3 cellular contexts compared by ENCODE assay signal in genomic region chr12:125512541-125513298, GRCh38.
A peak's percentile ranks its signal among the peaks of the same experiment; 100 is the strongest.
TF ChIP-seq lines count a peak whose summit lies in the region.

No MANE protein-coding gene starts in this region.

TF ChIP-seq in GM12891, 5 proteins besides CTCF, POLR2A, EP300 and RAD21:
- TF ChIP-seq POLR2AphosphoS5 (IDR thresholded peaks at IDR 0.05; ENCODE audit: low read depth, low read length), result no peak
- TF ChIP-seq SPI1 (IDR thresholded peaks at IDR 0.05; ENCODE audit: low read depth, low read length), result peak; percentile 63

TF ChIP-seq in GM23338, 12 proteins besides CTCF, POLR2A, EP300 and RAD21:
- TF ChIP-seq, protein P1, sequence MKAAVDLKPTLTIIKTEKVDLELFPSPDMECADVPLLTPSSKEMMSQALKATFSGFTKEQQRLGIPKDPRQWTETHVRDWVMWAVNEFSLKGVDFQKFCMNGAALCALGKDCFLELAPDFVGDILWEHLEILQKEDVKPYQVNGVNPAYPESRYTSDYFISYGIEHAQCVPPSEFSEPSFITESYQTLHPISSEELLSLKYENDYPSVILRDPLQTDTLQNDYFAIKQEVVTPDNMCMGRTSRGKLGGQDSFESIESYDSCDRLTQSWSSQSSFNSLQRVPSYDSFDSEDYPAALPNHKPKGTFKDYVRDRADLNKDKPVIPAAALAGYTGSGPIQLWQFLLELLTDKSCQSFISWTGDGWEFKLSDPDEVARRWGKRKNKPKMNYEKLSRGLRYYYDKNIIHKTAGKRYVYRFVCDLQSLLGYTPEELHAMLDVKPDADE (IDR thresholded peaks at IDR 0.05), result no peak
- TF ChIP-seq EZH2phosphoT487 (IDR thresholded peaks at IDR 0.05; ENCODE audit: unreplicated experiment) (no peak), ZNF114 (CRISPR knock-in tag; IDR thresholded peaks at IDR 0.05) (no peak), STAT1 (IDR thresholded peaks at IDR 0.05; ENCODE audit: unreplicated experiment) (no peak), NANOG (IDR thresholded peaks at IDR 0.05; ENCODE audit: borderline replicate concordance) (no peak), EZH2 (IDR thresholded peaks at IDR 0.05; ENCODE audit: low read depth, unreplicated experiment) (no peak), CREB1 (CRISPR knock-in tag; IDR thresholded peaks at IDR 0.05; ENCODE audit: low read depth) (no peak), POLR2AphosphoS5 (IDR thresholded peaks at IDR 0.05; ENCODE audit: low read depth) (no peak), JUNB (IDR thresholded peaks at IDR 0.05; ENCODE audit: unreplicated experiment) (no peak)
- TF ChIP-seq, protein P2, sequence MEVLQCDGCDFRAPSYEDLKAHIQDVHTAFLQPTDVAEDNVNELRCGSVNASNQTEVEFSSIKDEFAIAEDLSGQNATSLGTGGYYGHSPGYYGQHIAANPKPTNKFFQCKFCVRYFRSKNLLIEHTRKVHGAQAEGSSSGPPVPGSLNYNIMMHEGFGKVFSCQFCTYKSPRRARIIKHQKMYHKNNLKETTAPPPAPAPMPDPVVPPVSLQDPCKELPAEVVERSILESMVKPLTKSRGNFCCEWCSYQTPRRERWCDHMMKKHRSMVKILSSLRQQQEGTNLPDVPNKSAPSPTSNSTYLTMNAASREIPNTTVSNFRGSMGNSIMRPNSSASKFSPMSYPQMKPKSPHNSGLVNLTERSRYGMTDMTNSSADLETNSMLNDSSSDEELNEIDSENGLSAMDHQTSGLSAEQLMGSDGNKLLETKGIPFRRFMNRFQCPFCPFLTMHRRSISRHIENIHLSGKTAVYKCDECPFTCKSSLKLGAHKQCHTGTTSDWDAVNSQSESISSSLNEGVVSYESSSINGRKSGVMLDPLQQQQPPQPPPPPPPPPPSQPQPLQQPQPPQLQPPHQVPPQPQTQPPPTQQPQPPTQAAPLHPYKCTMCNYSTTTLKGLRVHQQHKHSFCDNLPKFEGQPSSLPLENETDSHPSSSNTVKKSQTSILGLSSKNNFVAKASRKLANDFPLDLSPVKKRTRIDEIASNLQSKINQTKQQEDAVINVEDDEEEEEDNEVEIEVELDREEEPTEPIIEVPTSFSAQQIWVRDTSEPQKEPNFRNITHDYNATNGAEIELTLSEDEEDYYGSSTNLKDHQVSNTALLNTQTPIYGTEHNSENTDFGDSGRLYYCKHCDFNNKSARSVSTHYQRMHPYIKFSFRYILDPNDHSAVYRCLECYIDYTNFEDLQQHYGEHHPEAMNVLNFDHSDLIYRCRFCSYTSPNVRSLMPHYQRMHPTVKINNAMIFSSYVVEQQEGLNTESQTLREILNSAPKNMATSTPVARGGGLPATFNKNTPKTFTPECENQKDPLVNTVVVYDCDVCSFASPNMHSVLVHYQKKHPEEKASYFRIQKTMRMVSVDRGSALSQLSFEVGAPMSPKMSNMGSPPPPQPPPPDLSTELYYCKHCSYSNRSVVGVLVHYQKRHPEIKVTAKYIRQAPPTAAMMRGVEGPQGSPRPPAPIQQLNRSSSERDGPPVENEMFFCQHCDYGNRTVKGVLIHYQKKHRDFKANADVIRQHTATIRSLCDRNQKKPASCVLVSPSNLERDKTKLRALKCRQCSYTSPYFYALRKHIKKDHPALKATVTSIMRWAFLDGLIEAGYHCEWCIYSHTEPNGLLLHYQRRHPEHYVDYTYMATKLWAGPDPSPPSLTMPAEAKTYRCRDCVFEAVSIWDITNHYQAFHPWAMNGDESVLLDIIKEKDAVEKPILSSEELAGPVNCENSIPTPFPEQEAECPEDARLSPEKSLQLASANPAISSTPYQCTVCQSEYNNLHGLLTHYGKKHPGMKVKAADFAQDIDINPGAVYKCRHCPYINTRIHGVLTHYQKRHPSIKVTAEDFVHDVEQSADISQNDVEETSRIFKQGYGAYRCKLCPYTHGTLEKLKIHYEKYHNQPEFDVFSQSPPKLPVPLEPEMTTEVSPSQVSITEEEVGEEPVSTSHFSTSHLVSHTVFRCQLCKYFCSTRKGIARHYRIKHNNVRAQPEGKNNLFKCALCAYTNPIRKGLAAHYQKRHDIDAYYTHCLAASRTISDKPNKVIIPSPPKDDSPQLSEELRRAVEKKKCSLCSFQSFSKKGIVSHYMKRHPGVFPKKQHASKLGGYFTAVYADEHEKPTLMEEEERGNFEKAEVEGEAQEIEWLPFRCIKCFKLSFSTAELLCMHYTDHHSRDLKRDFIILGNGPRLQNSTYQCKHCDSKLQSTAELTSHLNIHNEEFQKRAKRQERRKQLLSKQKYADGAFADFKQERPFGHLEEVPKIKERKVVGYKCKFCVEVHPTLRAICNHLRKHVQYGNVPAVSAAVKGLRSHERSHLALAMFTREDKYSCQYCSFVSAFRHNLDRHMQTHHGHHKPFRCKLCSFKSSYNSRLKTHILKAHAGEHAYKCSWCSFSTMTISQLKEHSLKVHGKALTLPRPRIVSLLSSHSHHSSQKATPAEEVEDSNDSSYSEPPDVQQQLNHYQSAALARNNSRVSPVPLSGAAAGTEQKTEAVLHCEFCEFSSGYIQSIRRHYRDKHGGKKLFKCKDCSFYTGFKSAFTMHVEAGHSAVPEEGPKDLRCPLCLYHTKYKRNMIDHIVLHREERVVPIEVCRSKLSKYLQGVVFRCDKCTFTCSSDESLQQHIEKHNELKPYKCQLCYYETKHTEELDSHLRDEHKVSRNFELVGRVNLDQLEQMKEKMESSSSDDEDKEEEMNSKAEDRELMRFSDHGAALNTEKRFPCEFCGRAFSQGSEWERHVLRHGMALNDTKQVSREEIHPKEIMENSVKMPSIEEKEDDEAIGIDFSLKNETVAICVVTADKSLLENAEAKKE (CRISPR knock-in tag; IDR thresholded peaks at IDR 0.05), result no peak

TF ChIP-seq in GM12878, 131 proteins besides CTCF, POLR2A, EP300 and RAD21:
- TF ChIP-seq, protein P3, sequence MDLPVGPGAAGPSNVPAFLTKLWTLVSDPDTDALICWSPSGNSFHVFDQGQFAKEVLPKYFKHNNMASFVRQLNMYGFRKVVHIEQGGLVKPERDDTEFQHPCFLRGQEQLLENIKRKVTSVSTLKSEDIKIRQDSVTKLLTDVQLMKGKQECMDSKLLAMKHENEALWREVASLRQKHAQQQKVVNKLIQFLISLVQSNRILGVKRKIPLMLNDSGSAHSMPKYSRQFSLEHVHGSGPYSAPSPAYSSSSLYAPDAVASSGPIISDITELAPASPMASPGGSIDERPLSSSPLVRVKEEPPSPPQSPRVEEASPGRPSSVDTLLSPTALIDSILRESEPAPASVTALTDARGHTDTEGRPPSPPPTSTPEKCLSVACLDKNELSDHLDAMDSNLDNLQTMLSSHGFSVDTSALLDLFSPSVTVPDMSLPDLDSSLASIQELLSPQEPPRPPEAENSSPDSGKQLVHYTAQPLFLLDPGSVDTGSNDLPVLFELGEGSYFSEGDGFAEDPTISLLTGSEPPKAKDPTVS (IDR thresholded peaks at IDR 0.05; ENCODE audit: low read depth, low read length), result no peak
- no peak for TF ChIP-seq CHD4 (IDR thresholded peaks at IDR 0.05)
- TF ChIP-seq, protein P4, sequence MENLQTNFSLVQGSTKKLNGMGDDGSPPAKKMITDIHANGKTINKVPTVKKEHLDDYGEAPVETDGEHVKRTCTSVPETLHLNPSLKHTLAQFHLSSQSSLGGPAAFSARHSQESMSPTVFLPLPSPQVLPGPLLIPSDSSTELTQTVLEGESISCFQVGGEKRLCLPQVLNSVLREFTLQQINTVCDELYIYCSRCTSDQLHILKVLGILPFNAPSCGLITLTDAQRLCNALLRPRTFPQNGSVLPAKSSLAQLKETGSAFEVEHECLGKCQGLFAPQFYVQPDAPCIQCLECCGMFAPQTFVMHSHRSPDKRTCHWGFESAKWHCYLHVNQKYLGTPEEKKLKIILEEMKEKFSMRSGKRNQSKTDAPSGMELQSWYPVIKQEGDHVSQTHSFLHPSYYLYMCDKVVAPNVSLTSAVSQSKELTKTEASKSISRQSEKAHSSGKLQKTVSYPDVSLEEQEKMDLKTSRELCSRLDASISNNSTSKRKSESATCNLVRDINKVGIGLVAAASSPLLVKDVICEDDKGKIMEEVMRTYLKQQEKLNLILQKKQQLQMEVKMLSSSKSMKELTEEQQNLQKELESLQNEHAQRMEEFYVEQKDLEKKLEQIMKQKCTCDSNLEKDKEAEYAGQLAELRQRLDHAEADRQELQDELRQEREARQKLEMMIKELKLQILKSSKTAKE (IDR thresholded peaks at IDR 0.05; ENCODE audit: low read depth, poor library complexity, severe bottlenecking), result no peak
- no peak for TF ChIP-seq ATF7 (IDR thresholded peaks at IDR 0.05; ENCODE audit: low read depth)
- TF ChIP-seq JUND (IDR thresholded peaks at IDR 0.05; ENCODE audit: low read depth, low read length), result no peak
- TF ChIP-seq SIN3A (IDR thresholded peaks at IDR 0.05; ENCODE audit: low read depth, low read length), result no peak
- TF ChIP-seq SPI1 (IDR thresholded peaks at IDR 0.05; ENCODE audit: borderline replicate concordance, insufficient read depth, low read depth, low read length), result peak; percentile 60; the same call in 1 of the 2 replicates
- TF ChIP-seq SMARCA5 (IDR thresholded peaks at IDR 0.05), result no peak
- TF ChIP-seq DPF2 (IDR thresholded peaks at IDR 0.05), result peak; percentile 22; the same call in 1 of the 2 replicates
- no peak for TF ChIP-seq TBL1XR1 (IDR thresholded peaks at IDR 0.05; ENCODE audit: low read depth, low read length)
- no peak for TF ChIP-seq FOXK2 (IDR thresholded peaks at IDR 0.05)
- no peak for TF ChIP-seq POU2F2 (IDR thresholded peaks at IDR 0.05; ENCODE audit: borderline replicate concordance, low read depth, low read length)
